Comparison of ENCODE assay signal across 8 cellular contexts in the genomic region with DNA sequence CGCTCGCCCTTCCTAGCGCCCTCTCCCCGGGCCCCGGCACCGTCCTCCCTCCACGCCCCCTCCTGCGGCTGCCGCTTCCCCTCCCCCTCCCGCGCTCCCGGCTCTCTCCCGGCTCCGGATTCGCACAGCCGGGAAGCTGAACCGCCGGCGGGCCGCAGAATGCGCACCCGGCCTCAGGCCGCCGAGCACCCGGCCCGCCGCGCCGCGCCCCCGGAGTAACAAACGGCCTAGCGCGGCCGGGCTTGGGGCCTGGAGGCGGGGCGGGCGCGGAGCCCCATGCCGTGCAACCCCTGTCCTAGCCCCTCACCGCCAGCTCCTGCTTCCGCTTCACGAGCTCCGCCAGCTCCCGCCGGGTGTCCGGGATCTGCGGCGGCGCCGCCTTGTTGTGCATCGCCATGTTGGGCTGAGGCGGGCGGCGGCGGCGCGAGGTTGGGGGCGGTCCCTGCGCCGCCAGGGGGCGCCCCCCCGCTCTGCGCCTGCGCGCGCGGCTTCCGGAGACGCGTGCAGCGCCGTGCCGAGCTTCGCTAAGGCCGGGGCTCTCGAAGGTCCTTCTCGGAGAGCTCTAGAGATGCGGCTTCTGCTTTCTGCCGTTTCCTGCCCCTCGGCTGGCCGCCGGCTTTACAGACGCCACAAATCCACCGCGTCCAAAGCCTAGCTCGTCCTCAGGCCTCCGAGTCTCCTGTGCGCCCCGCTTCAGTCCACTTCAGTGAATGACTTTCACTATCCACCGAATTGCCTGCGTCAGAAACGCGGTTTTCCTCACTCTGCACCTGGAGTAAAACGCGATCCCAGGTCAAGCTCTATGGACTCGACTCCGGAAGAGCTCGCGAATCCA. TPM values are rescaled to one million over a fixed set of nuclear protein-coding genes. Genes with fewer than 3 reads are reported as not detected.
DNase-seq lines count a peak whose midpoint lies in the region; TF ChIP-seq lines count a peak whose summit lies in the region.

Gene MEAF6, minus strand, starts transcription at position 417 of the 835 bp plus-strand sequence. Its CDS starts 20 bp downstream, at position 397.

- TF ChIP-seq CTCF in LNCaP clone FGC (IDR thresholded peaks at IDR 0.05; ENCODE audit: control insufficient read depth, extremely low read depth, insufficient read depth) (peak; percentile 69), SK-N-SH (IDR thresholded peaks at IDR 0.05) (peak; percentile 70), osteoblast (IDR thresholded peaks at IDR 0.05; ENCODE audit: extremely low read depth, low read depth, low read length) (peak; percentile 47), testis (IDR thresholded peaks at IDR 0.05) (peak; percentile 77 to 89 (median 85))

- POLR2A ChIA-PET in SK-N-SH (lab: Yijun Ruan, JAX), result interaction anchor here (0.6 to 1.4 kb wide), 8 partner anchors 10 to 42 kb away, joined by 3 to 5 read pairs (median 4); no protein-coding TSS in a partner anchor

- peak within 1 kb of the TSS; percentile 95 for H3K9ac ChIP-seq in SK-N-SH

- no peaks in the 10 kb centered on the region for H3K9me3 ChIP-seq in SK-N-SH
- no peaks in the 10 kb centered on the region for H3K9me3 ChIP-seq in osteoblast (ENCODE audit: low read depth, low read length)
- H3K9me3 ChIP-seq in testis, result no peaks in the 10 kb centered on the region

- H3K4me1 ChIP-seq in SK-N-SH (ENCODE audit: control insufficient read depth in 1 of 2, insufficient read depth in 2 of 2, low read depth in 1 of 2, low read length in 1 of 2) (peaks cover 0 to 15% of the 10 kb centered on the region in 2 experiments; a peak in 1 of 4 replicates), osteoblast (ENCODE audit: insufficient read depth, low read length) (peaks cover 14% of the 10 kb centered on the region), testis (peaks cover 5% of the 10 kb centered on the region)

- peaks cover 16 to 19% of the 10 kb centered on the region in 2 experiments for H3K36me3 ChIP-seq in SK-N-SH (replicated peaks in 1 of 2; ENCODE audit: control insufficient read depth in 1 of 2, insufficient read depth in 2 of 2, low read length in 1 of 2)
- peaks cover 20% of the 10 kb centered on the region for H3K36me3 ChIP-seq in osteoblast (ENCODE audit: insufficient read depth, low read length)
- no peaks in the 10 kb centered on the region for H3K36me3 ChIP-seq in testis (ENCODE audit: low read depth, missing control alignments)

- H4K20me1 ChIP-seq in SK-N-SH (ENCODE audit: insufficient read depth) (peaks cover 7% of the 10 kb centered on the region; the same call in 1 of the 2 replicates), osteoblast (ENCODE audit: insufficient read depth, low read length) (peaks cover 12% of the 10 kb centered on the region)

- intact Hi-C loops in testis (cut with DNase I; ENCODE audit: low total_unique reads), result no loop called here

- H3F3A ChIP-seq in SK-N-SH (replicated peaks; ENCODE audit: insufficient read depth), result no peaks in the 10 kb centered on the region

- H3K4me3 ChIP-seq in LNCaP clone FGC (ENCODE audit: low read depth, low read length), result peak within 1 kb of the TSS; percentile 80
- H3K4me3 ChIP-seq in SK-N-SH (ENCODE audit: low read depth in 2 of 2, low read length in 1 of 2), result peak within 1 kb of the TSS; percentile 83 to 96
- H3K4me3 ChIP-seq in osteoblast (ENCODE audit: insufficient read depth, low read length), result peak within 1 kb of the TSS; percentile 91
- H3K4me3 ChIP-seq in testis, result peak within 1 kb of the TSS; percentile 86 to 99

- peak; percentile 86 for DNase-seq in GDM1 (lab: John Stamatoyannopoulos, UW)
- DNase-seq in H4 (ENCODE audit: low spot score), result peak; percentile 54
- DNase-seq in LNCaP clone FGC (ENCODE audit: low read depth), result no peak
- peak; percentile 98 for DNase-seq in SK-N-SH
- DNase-seq in activated naive CD4-positive, alpha-beta T cell treated with anti-CD3 and anti-CD28 coated beads, Interleukin-2, amount 50 U/mL, for 16 hours, result peak; percentile 83
- DNase-seq in glomerular endothelial cell (ENCODE audit: extremely low read depth, low read depth, low spot score), result peak; percentile 41
- peak; percentile 99 for DNase-seq in osteoblast (ENCODE audit: insufficient read length, low spot score, missing footprints)
- peak; percentile 86 for DNase-seq in testis

- peak; percentile 9 for TF ChIP-seq POLR2A in testis (IDR thresholded peaks at IDR 0.05)

- no peaks in the 10 kb centered on the region for H3K9me2 ChIP-seq in SK-N-SH

- TF ChIP-seq EP300 in SK-N-SH (IDR thresholded peaks at IDR 0.05; ENCODE audit: borderline replicate concordance in 1 of 2, low read depth in 1 of 2, low read length in 1 of 2), result no peak

- no peak for TF ChIP-seq RAD21 in SK-N-SH (IDR thresholded peaks at IDR 0.05; ENCODE audit: low read length)

- peak within 1 kb of the TSS; percentile 90 for H3K4me2 ChIP-seq in SK-N-SH
- peak within 1 kb of the TSS; percentile 95 for H3K4me2 ChIP-seq in osteoblast (ENCODE audit: insufficient read depth, low read length)

- H3K27ac ChIP-seq in SK-N-SH (ENCODE audit: low read depth in 2 of 2, low read length in 1 of 2), result peak within 1 kb of the TSS; percentile 94 to 97
- H3K27ac ChIP-seq in osteoblast (ENCODE audit: low read depth, low read length), result peak within 1 kb of the TSS; percentile 91
- peak within 1 kb of the TSS; percentile 81 to 96 for H3K27ac ChIP-seq in testis

- CTCF ChIA-PET in SK-N-SH (lab: Yijun Ruan, JAX), result interaction anchor here (0.5 to 4.8 kb wide), 34 partner anchors 9 to 1204 kb away, joined by 3 to 38 read pairs (median 4); partner anchors contain the start of genes MTF1, RSPO1, SNIP1 and ZC3H12A

- H3K27me3 ChIP-seq in SK-N-SH (ENCODE audit: insufficient read depth) (no peaks in the 10 kb centered on the region), osteoblast (ENCODE audit: insufficient read depth, low read length) (no peaks in the 10 kb centered on the region), testis (no peaks in the 10 kb centered on the region)

- H3K79me2 ChIP-seq in SK-N-SH (ENCODE audit: insufficient read depth) (peaks cover 47% of the 10 kb centered on the region), osteoblast (ENCODE audit: insufficient read depth, low read length) (peaks cover 32% of the 10 kb centered on the region)

- under 1% methylated on average over 56 of the region's 100 CpGs for WGBS in SK-N-SH (ENCODE audit: low lambda C conversion rate)
- WGBS in testis, 2 donors, result 0% methylated on average over 10 to 75 of the region's 100 CpGs

- H2AFZ ChIP-seq in SK-N-SH (ENCODE audit: low read depth) (peak within 1 kb of the TSS; percentile 93), osteoblast (ENCODE audit: low read length) (peak within 1 kb of the TSS; percentile 100)

TF ChIP-seq in SK-N-SH, 30 proteins besides CTCF, POLR2A, EP300 and RAD21 (continues in another document):
- TF ChIP-seq SMC3 (IDR thresholded peaks at IDR 0.05; ENCODE audit: low read depth, low read length), result peak; percentile 4; the same call in 1 of the 2 replicates
- TF ChIP-seq USF2 (IDR thresholded peaks at IDR 0.05; ENCODE audit: borderline replicate concordance, low read depth, low read length), result no peak
- peak; percentile 74; the same call in 1 of the 2 replicates for TF ChIP-seq TAF1 (IDR thresholded peaks at IDR 0.05; ENCODE audit: borderline replicate concordance, low read depth, low read length)
- no peak; the same call in 1 of the 2 replicates for TF ChIP-seq RCOR1 (IDR thresholded peaks at IDR 0.05; ENCODE audit: low read length)
- no peak; the same call in 1 of the 2 replicates for TF ChIP-seq FOSL2 (IDR thresholded peaks at IDR 0.05; ENCODE audit: borderline replicate concordance, low read depth)
- TF ChIP-seq EZH2phosphoT487 (IDR thresholded peaks at IDR 0.05; ENCODE audit: borderline replicate concordance, low read depth), result no peak
- no peak for TF ChIP-seq IRF3 (IDR thresholded peaks at IDR 0.05; ENCODE audit: low read depth, low read length)
- TF ChIP-seq GABPA (IDR thresholded peaks at IDR 0.05; ENCODE audit: low read depth), result no peak; the same call in 1 of the 2 replicates
- no peak for TF ChIP-seq RFX5 (IDR thresholded peaks at IDR 0.05; ENCODE audit: low read length)
- peak; percentile 90 for TF ChIP-seq POLR2AphosphoS5 (IDR thresholded peaks at IDR 0.05; ENCODE audit: low read depth, low read length)
- TF ChIP-seq GATA2 (CRISPR knock-in tag; IDR thresholded peaks at IDR 0.05), result no peak
- no peak for TF ChIP-seq TCF12 (IDR thresholded peaks at IDR 0.05)
- peak; percentile 87 for TF ChIP-seq YY1 (IDR thresholded peaks at IDR 0.05; ENCODE audit: low read depth)
- no peak for TF ChIP-seq JUND (IDR thresholded peaks at IDR 0.05)
- TF ChIP-seq ELF1 (IDR thresholded peaks at IDR 0.05), result peak; percentile 38; the same call in 1 of the 2 replicates
- TF ChIP-seq FOXJ3 (CRISPR knock-in tag; IDR thresholded peaks at IDR 0.05), result no peak
- peak; percentile 77; the same call in 1 of the 2 replicates for TF ChIP-seq MXI1 (IDR thresholded peaks at IDR 0.05; ENCODE audit: low read depth, low read length)
- TF ChIP-seq, protein P1, sequence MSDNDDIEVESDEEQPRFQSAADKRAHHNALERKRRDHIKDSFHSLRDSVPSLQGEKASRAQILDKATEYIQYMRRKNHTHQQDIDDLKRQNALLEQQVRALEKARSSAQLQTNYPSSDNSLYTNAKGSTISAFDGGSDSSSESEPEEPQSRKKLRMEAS (IDR thresholded peaks at IDR 0.05; ENCODE audit: low read depth), result peak; percentile 92; the same call in 1 of the 2 replicates

RNA-seq across cellular contexts. Expression of gene MEAF6, which starts in this region (rescaled TPM):
- 113 and 172 TPM in 2 replicates for total RNA-seq in H4 (2014; rRNA removed; shearing (Covaris generic))
- polyA plus RNA-seq in SK-N-SH (2012; rRNA removed), result 47.2 and 60.5 TPM in 2 replicates
- polyA plus RNA-seq in SK-N-SH (2012; cell fraction: cytosol; rRNA removed), result 69.0 and 74.2 TPM in 2 replicates
- 25.1 and 39.1 TPM in 2 replicates for polyA plus RNA-seq in SK-N-SH (2012; cell fraction: nucleus; rRNA removed)
- total RNA-seq in glomerular endothelial cell, result 76.0 and 83.4 TPM in 2 replicates
- 62.8 and 64.1 TPM in 2 replicates for total RNA-seq in osteoblast
- 100 to 1,000 TPM; 134 to 140 TPM for total RNA-seq in testis
- polyA plus RNA-seq in testis (ENCODE audit: insufficient read depth, low read depth, low replicate concordance), result 132 TPM
